1 cellular context compared by ENCODE assay signal in the genomic region with DNA sequence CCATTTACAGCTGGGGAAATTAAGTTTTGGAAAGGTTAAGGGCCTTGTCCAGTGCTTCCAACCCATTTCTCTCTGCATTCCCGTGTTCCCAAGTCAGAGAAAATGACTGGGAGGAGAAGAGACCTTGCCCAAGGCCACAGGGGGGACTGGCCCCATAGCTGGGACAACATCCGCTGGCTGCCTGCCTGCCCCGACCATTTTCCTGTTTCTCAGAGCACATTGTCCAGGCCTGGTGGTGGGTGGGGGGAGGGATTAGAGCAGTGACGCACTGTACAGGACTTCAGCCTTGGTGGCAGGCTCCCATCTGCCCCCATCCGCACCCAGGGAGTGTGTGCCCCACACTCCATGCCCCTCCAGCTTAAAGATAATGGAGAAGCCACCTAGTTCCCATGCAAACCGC.
TF ChIP-seq lines count a peak whose summit lies in the region.

No MANE protein-coding gene starts in this region.

TF ChIP-seq in endothelial cell of umbilical vein, 7 proteins besides CTCF, POLR2A, EP300 and RAD21:
- TF ChIP-seq MYC (IDR thresholded peaks at IDR 0.05; ENCODE audit: low read depth, low read length) = no peak
- no peak for TF ChIP-seq GATA2 (IDR thresholded peaks at IDR 0.05; ENCODE audit: insufficient read depth, insufficient read length, low read depth, low read length)
- TF ChIP-seq EZH2 (IDR thresholded peaks at IDR 0.05; ENCODE audit: borderline replicate concordance, low read depth, low read length, severe bottlenecking) = no peak
- no peak for TF ChIP-seq FOS (IDR thresholded peaks at IDR 0.05; ENCODE audit: borderline replicate concordance, insufficient read depth, low read length)
- TF ChIP-seq JUN (IDR thresholded peaks at IDR 0.05; ENCODE audit: borderline replicate concordance, insufficient read depth, insufficient read length, low read depth) = no peak
- no peak for TF ChIP-seq POLR2AphosphoS5 (IDR thresholded peaks at IDR 0.05; ENCODE audit: insufficient read depth, low read depth, low read length)
- TF ChIP-seq, protein P1, sequence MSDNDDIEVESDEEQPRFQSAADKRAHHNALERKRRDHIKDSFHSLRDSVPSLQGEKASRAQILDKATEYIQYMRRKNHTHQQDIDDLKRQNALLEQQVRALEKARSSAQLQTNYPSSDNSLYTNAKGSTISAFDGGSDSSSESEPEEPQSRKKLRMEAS (IDR thresholded peaks at IDR 0.05; ENCODE audit: insufficient read depth, insufficient read length) = no peak
TF ChIP-seq in endothelial cell of umbilical vein: peak in this region for 0.
